In the genomic region with DNA sequence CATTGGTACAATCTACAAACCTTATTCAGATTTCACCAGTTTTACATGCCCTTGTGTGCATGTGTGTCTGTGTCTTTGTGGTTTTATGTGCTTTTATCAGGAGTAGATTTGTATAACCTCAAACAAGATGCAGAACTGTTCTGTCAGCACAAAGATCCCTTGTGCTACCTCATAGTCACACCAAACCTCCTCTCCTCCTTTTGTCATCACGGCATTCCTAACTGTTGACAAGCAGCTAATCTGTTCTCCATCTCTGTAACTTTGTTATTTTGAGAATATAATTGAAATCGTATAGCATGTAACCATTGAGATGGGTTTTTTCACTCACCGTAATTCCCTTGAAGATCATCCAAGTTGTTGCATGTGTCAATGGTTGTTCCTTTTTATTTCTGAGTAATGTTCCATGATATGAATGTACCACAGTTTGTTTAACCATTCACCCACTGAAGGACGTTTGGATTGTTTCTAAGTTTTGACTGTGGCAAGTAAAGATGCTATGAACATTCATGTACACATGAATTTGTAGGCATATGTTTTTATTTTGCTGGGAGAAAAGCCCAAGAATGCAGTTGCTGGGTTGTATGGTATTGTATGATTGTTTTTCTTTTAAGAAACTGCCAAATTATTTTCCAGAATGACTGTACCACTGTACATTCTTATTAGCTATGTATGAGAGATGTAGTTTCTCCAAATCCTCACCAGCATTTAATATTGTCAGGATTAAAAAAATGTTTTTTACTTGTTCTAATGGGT, we compare ENCODE assay signal across 21 cellular contexts.
DNase-seq lines count a peak whose midpoint lies in the region; FAIRE-seq and TF ChIP-seq lines count a peak whose summit lies in the region.
"Had no signal": no experiment of that assay in that cellular context is flagged by ENCODE, and none has a peak within 500 bp of the region (broad histone marks: within the 10 kb centered on the region; RNA-seq: fewer than 3 reads in every experiment).

No MANE protein-coding gene starts in this region.

- POLR2A ChIA-PET in H1 (lab: Charles Lee; ENCODE audit: partially characterized antibody): no interaction called here

- H3K4me2 ChIP-seq in H1 (ENCODE audit: insufficient read depth in 1 of 2, low read depth in 2 of 2, low read length in 2 of 2) (no peak overlapping the region), trophoblast cell (ENCODE audit: low read length) (no peak overlapping the region)

- no peaks in the 10 kb centered on the region for H3K79me2 ChIP-seq in H1 (ENCODE audit: control insufficient read depth in 1 of 2, insufficient read depth in 2 of 2, low read length in 2 of 2)
- H3K79me2 ChIP-seq in trophoblast cell (ENCODE audit: control insufficient read depth, insufficient read depth, low read length, poor library complexity): no peaks in the 10 kb centered on the region

- no peaks in the 10 kb centered on the region for H4K20me1 ChIP-seq in H1 (replicated peaks in 1 of 2; ENCODE audit: control insufficient read depth in 1 of 2, insufficient read depth in 2 of 2, low read length in 2 of 2)

- H3K79me1 ChIP-seq in H1 (ENCODE audit: low read depth, low read length): 0 out of 2 replicates have a peak, but pooled peaks cover 3% of the 10 kb centered on the region
- H3K79me1 ChIP-seq in trophoblast cell (ENCODE audit: low read length): no peaks in the 10 kb centered on the region

- H2BK5ac ChIP-seq in H1 (ENCODE audit: low read depth, low read length) (no peak overlapping the region), trophoblast cell (ENCODE audit: low read depth, low read length, poor library complexity) (no peak overlapping the region)

- H3K9ac ChIP-seq in H1 (replicated peaks in 1 of 4; ENCODE audit: extremely low read depth in 1 of 4, low read depth in 3 of 4, low read length in 3 of 4) (no peak overlapping the region), trophoblast cell (ENCODE audit: low read length) (no peak overlapping the region)

- H4K12ac ChIP-seq in trophoblast cell (ENCODE audit: low read depth, low read length): no peak overlapping the region

- H3K23ac ChIP-seq in H1 (ENCODE audit: insufficient read length) (no peak overlapping the region), trophoblast cell (ENCODE audit: low read length) (no peak overlapping the region)

- H3K23me2 ChIP-seq in H1 (ENCODE audit: low read depth, low read length): no peaks in the 10 kb centered on the region

- in situ Hi-C loops in SK-MEL-5 (cut with HindIII; ENCODE audit: low pct_unique_long_range_greater_than_20kb, low sequenced_read_pairs): no loop called here

- TF ChIP-seq RAD21 in H1 (IDR thresholded peaks at IDR 0.05 in 1 of 2, conservative IDR thresholded peaks at IDR 0.05 in 1 of 2; ENCODE audit: low read depth in 2 of 2, low read length in 2 of 2): no peak

- CTCF ChIA-PET in H1 (lab: Charles Lee; ENCODE audit: partially characterized antibody): no interaction called here

- H3K4me3 ChIP-seq in H1 (ENCODE audit: extremely low read depth in 1 of 4, insufficient read depth in 2 of 4, low read depth in 3 of 4, low read length in 4 of 4) (no peak overlapping the region), trophoblast cell (ENCODE audit: low read depth, low read length) (no peak overlapping the region)
- H3K4me3 ChIP-seq: dorsolateral prefrontal cortex, left lung, prostate gland, skin epidermis, tibial artery had no signal

- H2AK5ac ChIP-seq in H1 (ENCODE audit: low read depth, low read length) (no peak overlapping the region), trophoblast cell (ENCODE audit: low read length) (no peak overlapping the region)

- no peak overlapping the region for H4K5ac ChIP-seq in H1 (ENCODE audit: insufficient read length, low read depth, low read length)

- H3K27ac ChIP-seq in H1 (ENCODE audit: low read depth, low read length) (no peak overlapping the region), trophoblast cell (ENCODE audit: low read depth, low read length) (no peak overlapping the region)
- H3K27ac ChIP-seq: dorsolateral prefrontal cortex, left lung, prostate gland, skin epidermis, tibial artery had no signal

- H3K9me3 ChIP-seq in H1 (ENCODE audit: insufficient read depth in 2 of 2, low read depth in 1 of 2, low read length in 1 of 2) (no peaks in the 10 kb centered on the region), trophoblast cell (ENCODE audit: insufficient read depth, low read depth, low read length) (no peaks in the 10 kb centered on the region)
- H3K9me3 ChIP-seq: left lung, prostate gland, tibial artery had no signal

- TF ChIP-seq EP300 in H1 (IDR thresholded peaks at IDR 0.05; ENCODE audit: borderline replicate concordance in 1 of 2, low read depth in 2 of 2, low read length in 2 of 2): no peak

- H2BK20ac ChIP-seq in H1 (ENCODE audit: low read length): no peak overlapping the region

- H4K8ac ChIP-seq in H1 (ENCODE audit: extremely low read depth, insufficient read depth, low read length) (no peak overlapping the region), trophoblast cell (ENCODE audit: low read depth, low read length) (no peak overlapping the region)

- H3K4ac ChIP-seq in H1 (replicated peaks; ENCODE audit: insufficient read length, low read depth, low read length) (no peak overlapping the region), trophoblast cell (ENCODE audit: low read depth, low read length) (no peak overlapping the region)

- H2BK120ac ChIP-seq in H1 (replicated peaks; ENCODE audit: low read depth, low read length) (no peak overlapping the region), trophoblast cell (ENCODE audit: insufficient read depth, low read length, poor library complexity) (no peak overlapping the region)

- no peaks in the 10 kb centered on the region for H3K36me3 ChIP-seq in H1 (ENCODE audit: control insufficient read depth in 2 of 4, insufficient read depth in 4 of 4, low read length in 3 of 4)
- peaks cover 0 to 3% of the 10 kb centered on the region in 2 experiments for H3K36me3 ChIP-seq in trophoblast cell (ENCODE audit: control insufficient read depth in 1 of 2, insufficient read depth in 2 of 2, low read length in 2 of 2)
- H3K36me3 ChIP-seq: left lung, prostate gland, tibial artery had no signal

- no peak for DNase-seq in GM12892 (ENCODE audit: insufficient read length)
- peak; percentile 14 for DNase-seq in SK-MEL-5 (ENCODE audit: low read depth, low spot score)
- DNase-seq in H1 (ENCODE audit: low read depth in 1 of 2, low spot score in 2 of 2): no peak
- peak; percentile 4 to 62 for DNase-seq in trophoblast cell
- no peak for DNase-seq in AG20443 (ENCODE audit: low spot score)
- no peak for DNase-seq in cerebellar cortex (ENCODE audit: low spot score)
- DNase-seq in activated gamma-delta T cell treated with Interleukin-2 at 50 U/mL for 16 hours: no peak
- DNase-seq: activated CD8-positive, alpha-beta memory T cell treated with anti-CD3 and anti-CD28 coated beads for 24 hours; activated naive CD8-positive, alpha-beta T cell treated with anti-CD3 and anti-CD28 coated beads, Interleukin-2, amount 50 U/mL, for 24 hours; AML-193; dorsolateral prefrontal cortex; glutamatergic neuron; HCEC 1CT; left lung; MM.1S; NCI-H1436; NCI-H524; stimulated activated naive CD8-positive, alpha-beta T cell treated with anti-CD3 and anti-CD28 coated beads, Interleukin-15, Interleukin-2, amounts not matched to agents 100 U/mL and 50 U/mL, for 24 hours; tibial artery had no signal

- TF ChIP-seq POLR2A in GM12892 (IDR thresholded peaks at IDR 0.05; ENCODE audit: low read depth, low read length) (no peak), H1 (IDR thresholded peaks at IDR 0.05; ENCODE audit: control extremely low read depth in 1 of 2, low read depth in 2 of 2, low read length in 2 of 2) (no peak)

- TF ChIP-seq CTCF in H1 (IDR thresholded peaks at IDR 0.05; ENCODE audit: control extremely low read depth in 1 of 3, insufficient read depth in 1 of 3, low read depth in 1 of 3, low read length in 3 of 3): no peak

- H3K27me3 ChIP-seq in H1 (replicated peaks in 1 of 4; ENCODE audit: control insufficient read depth in 3 of 4, extremely low read depth in 1 of 4, insufficient read depth in 3 of 4, low read length in 3 of 4): no peaks in the 10 kb centered on the region
- H3K27me3 ChIP-seq in trophoblast cell (ENCODE audit: insufficient read depth, low read length): no peaks in the 10 kb centered on the region
- H3K27me3 ChIP-seq: dorsolateral prefrontal cortex, left lung, tibial artery had no signal

- H3K4me1 ChIP-seq in H1 (replicated peaks in 1 of 4; ENCODE audit: control insufficient read depth in 3 of 4, insufficient read depth in 4 of 4, low read length in 3 of 4): 0 out of 7 replicates have a peak, but pooled peaks cover 0 to 2% (median 0%) of the 10 kb centered on the region in 4 experiments
- H3K4me1 ChIP-seq in trophoblast cell (ENCODE audit: control insufficient read depth in 1 of 2, insufficient read depth in 2 of 2, low read length in 2 of 2): no peaks in the 10 kb centered on the region
- H3K4me1 ChIP-seq: left lung, prostate gland, tibial artery had no signal

- peak; percentile 46 for FAIRE-seq in GM12892 (lab: Jason Lieb, UNC)
- peak; percentile 58 for FAIRE-seq in H1 (lab: Jason Lieb, UNC)

- no peak overlapping the region for H3K56ac ChIP-seq in H1 (replicated peaks; ENCODE audit: insufficient read length, low read depth, low read length)

- 95% methylated on average over 4 of the region's 4 CpGs; no CpG with 5 or more reads in 1 of the 2 experiments for WGBS in H1 (ENCODE audit: extremely low coverage in 1 of 2, insufficient coverage in 1 of 2, insufficient read length in 1 of 2, insufficient replicate concordance in 2 of 2, low coverage in 1 of 2, low lambda C conversion rate in 2 of 2, missing lambda C conversion rate in 1 of 2), 2 experiments
- no CpG with 5 or more reads among the region's 4 CpGs for WGBS in trophoblast cell (ENCODE audit: extremely low coverage, insufficient coverage, insufficient read length)

- H4K91ac ChIP-seq in H1 (replicated peaks; ENCODE audit: insufficient read length, low read length) (no peak overlapping the region), trophoblast cell (ENCODE audit: low read depth, low read length) (no peak overlapping the region)

- H2AFZ ChIP-seq in H1 (ENCODE audit: low read length): no peak overlapping the region
- no peak overlapping the region for H2AFZ ChIP-seq in trophoblast cell (ENCODE audit: insufficient read depth, low read length, poor library complexity)

- no peak overlapping the region for H2BK15ac ChIP-seq in H1 (ENCODE audit: low read length)

- no peak overlapping the region for H2BK12ac ChIP-seq in H1 (ENCODE audit: low read depth, low read length)
- no peak overlapping the region for H2BK12ac ChIP-seq in trophoblast cell (ENCODE audit: low read length)

- H3K18ac ChIP-seq in H1 (ENCODE audit: extremely low read depth, low read length) (no peak overlapping the region), trophoblast cell (ENCODE audit: low read length) (no peak overlapping the region)

- H3K14ac ChIP-seq in H1 (ENCODE audit: insufficient read length) (no peak overlapping the region), trophoblast cell (ENCODE audit: low read length) (no peak overlapping the region)

TF ChIP-seq in H1, 55 proteins besides CTCF, POLR2A, EP300 and RAD21 (continues in another document):
- TF ChIP-seq TCF12 (IDR thresholded peaks at IDR 0.05; ENCODE audit: low read depth, low read length): no peak
- no peak for TF ChIP-seq RXRA (IDR thresholded peaks at IDR 0.05; ENCODE audit: insufficient read depth, low read depth, low read length)
- TF ChIP-seq MAFK (IDR thresholded peaks at IDR 0.05; ENCODE audit: low read depth, low read length): no peak
- TF ChIP-seq RNF2 (IDR thresholded peaks at IDR 0.05; ENCODE audit: borderline replicate concordance, low read depth, low read length, missing control alignments, poor library complexity, severe bottlenecking): no peak

Comparison
In these comparisons a context has a peak if more than half of its experiments do, and no peak if none do; other contexts are left out.
1. DNase-seq: peak in SK-MEL-5 (single experiment) and trophoblast cell (2 of 2); none in GM12892 (single experiment), H1 (0 of 2), AG20443 (single experiment), cerebellar cortex (single experiment) and activated gamma-delta T cell treated with Interleukin-2 at 50 U/mL for 16 hours (single experiment).